In genomic region chr2:145925591-145925990, GRCh38 we compare ENCODE assay signal across 36 cellular contexts.
"Had no signal": no experiment of that assay in that cellular context is flagged by ENCODE, and none has a peak within 500 bp of the region (broad histone marks: within the 10 kb centered on the region; RNA-seq: fewer than 3 reads in every experiment).

No MANE protein-coding gene starts in this region.

- H3K36me3 ChIP-seq: MG63, Peyer's patch, WERI-Rb-1 had no signal

- H3K27me3 ChIP-seq: MG63, Peyer's patch had no signal

- H3K4me1 ChIP-seq: Peyer's patch had no signal

- DNase-seq: activated CD4-positive, alpha-beta memory T cell treated with anti-CD3 and anti-CD28 coated beads, Interleukin-2, amount 10 ng/mL, durations not matched to agents 7 days and 5 days; activated CD4-positive, alpha-beta T cell treated with anti-CD3 and anti-CD28 coated beads for 1 hour; activated CD4-positive, alpha-beta T cell treated with anti-CD3 and anti-CD28 coated beads for 48 hours; activated CD4-positive, CD25-positive, alpha-beta regulatory T cell; activated CD8-positive, alpha-beta memory T cell treated with anti-CD3 and anti-CD28 coated beads for 24 hours; activated CD8-positive, alpha-beta memory T cell treated with anti-CD3 and anti-CD28 coated beads, Interleukin-2, amount 10 ng/mL, durations not matched to agents 7 days and 5 days; activated CD8-positive, alpha-beta memory T cell treated with anti-CD3 and anti-CD28 coated beads, Interleukin-2, amount 50 U/mL, for 48 hours; activated effector memory CD4-positive, alpha-beta T cell treated with Interleukin-2 at 50 U/mL for 16 hours; activated naive CD4-positive, alpha-beta T cell treated with anti-CD3 and anti-CD28 coated beads, Interleukin-2, amount 10 ng/mL, durations not matched to agents 7 days and 5 days; activated naive CD8-positive, alpha-beta T cell treated with anti-CD3 and anti-CD28 coated beads, Interleukin-2, amount 50 U/mL, for 24 hours; activated T-cell treated with anti-CD3 and anti-CD28 coated beads, Interleukin-2, amount 50 U/mL, for 48 hours; anterior cingulate cortex; central memory CD4-positive, alpha-beta T cell; Karpas-422; MG63; NCI-H1048; NCI-H1105 treated with DMSO at 0.1 percent for 48 hours; NCI-H1436; NCI-H1694; NCI-H1930; NCI-H2081 treated with DMSO at 0.1 percent for 48 hours; NCI-H226; NCI-H446 treated with DMSO at 0.1 percent for 48 hours; NCI-H524; NCI-H69; NCI-H82; PC-3; Peyer's patch; SIG-M5; SW 1271; T-helper 1 cell; T-helper 2 cell; T1000; WERI-Rb-1 had no signal

- H3K9me3 ChIP-seq: MG63, Peyer's patch had no signal

- H3K27ac ChIP-seq: Peyer's patch, RWPE1, WERI-Rb-1 had no signal

- H3K4me3 ChIP-seq: MG63, Peyer's patch had no signal

- ATAC-seq: activated CD8-positive, alpha-beta memory T cell treated with anti-CD3 and anti-CD28 coated beads, Interleukin-2, amount 10 ng/mL, durations not matched to agents 7 days and 5 days; activated naive CD8-positive, alpha-beta T cell treated with anti-CD3 and anti-CD28 coated beads, Interleukin-2, amount 50 U/mL, for 24 hours; PC-3; Right ventricle myocardium inferior had no signal
